In genomic region chr1:225480825-225481434, GRCh38 we compare ENCODE assay signal across 8 cellular contexts. TPM values are rescaled to one million over a fixed set of nuclear protein-coding genes. Genes with fewer than 3 reads are reported as not detected.
DNase-seq lines count a peak whose midpoint lies in the region; ATAC-seq and TF ChIP-seq lines count a peak whose summit lies in the region.

No MANE protein-coding gene starts in this region.

- no peaks in the 10 kb centered on the region; the same call in 1 of the 2 replicates for H3K27me3 ChIP-seq in GM06990 (replicated peaks; ENCODE audit: control insufficient read depth, insufficient read depth, low read length)
- no peaks in the 10 kb centered on the region for H3K27me3 ChIP-seq in liver (ENCODE audit: control insufficient read depth in 4 of 4, insufficient read depth in 4 of 4, low read length in 3 of 4)

- H3K4me3 Mint-ChIP-seq in type B pancreatic cell, result no peak overlapping the region

- H3K9me3 ChIP-seq in liver (ENCODE audit: control insufficient read depth in 4 of 4, low read length in 3 of 4), result no peaks in the 10 kb centered on the region

- in situ Hi-C loops in astrocyte of the spinal cord (cut with HindIII; ENCODE audit: low sequenced_read_pairs), result no loop called here

- no peaks in the 10 kb centered on the region for H3K36me3 ChIP-seq in GM06990 (ENCODE audit: control insufficient read depth, insufficient read depth, low read length)
- no peaks in the 10 kb centered on the region for H3K36me3 ChIP-seq in liver (ENCODE audit: control insufficient read depth in 4 of 4, insufficient read depth in 3 of 4, low read depth in 1 of 4, low read length in 3 of 4)

- 63% methylated on average over 6 of the region's 6 CpGs for WGBS in liver

- DNase-seq in GM06990 (ENCODE audit: extremely low read depth, insufficient read length) (peak; percentile 36), HuH-7 (ENCODE audit: low spot score) (peak; percentile 90), OCI-M1 (lab: John Stamatoyannopoulos, UW) (peak; percentile 62), astrocyte of the spinal cord (ENCODE audit: low read depth, low spot score) (no peak), type B pancreatic cell (ENCODE audit: extremely low spot score, unreplicated experiment) (no peak), cerebellum (ENCODE audit: low spot score) (no peak)

- no peak overlapping the region for H3K27ac Mint-ChIP-seq in type B pancreatic cell

- H3K27ac ChIP-seq in liver (ENCODE audit: low read depth in 1 of 2, low read length in 2 of 2), result no peak overlapping the region

- H3K9me3 Mint-ChIP-seq in type B pancreatic cell, result no peaks in the 10 kb centered on the region

- H3K36me3 Mint-ChIP-seq in type B pancreatic cell, result no peaks in the 10 kb centered on the region

- no peak overlapping the region for H3K9ac ChIP-seq in liver (ENCODE audit: low read depth in 1 of 2, low read length in 2 of 2)

- H3K27me3 Mint-ChIP-seq in type B pancreatic cell, result peaks cover 10% of the 10 kb centered on the region

- H3K4me1 Mint-ChIP-seq in type B pancreatic cell (ENCODE audit: unreplicated experiment), result peaks cover 19% of the 10 kb centered on the region

- no peaks in the 10 kb centered on the region for H3K4me1 ChIP-seq in liver (ENCODE audit: control insufficient read depth in 4 of 4, insufficient read depth in 4 of 4, low read length in 3 of 4)

- peak; percentile 89 for TF ChIP-seq CTCF in GM06990 (IDR thresholded peaks at IDR 0.05; ENCODE audit: insufficient read depth, low read length, poor library complexity, severe bottlenecking)
- peak; percentile 94 for TF ChIP-seq CTCF in astrocyte of the spinal cord (IDR thresholded peaks at IDR 0.05; ENCODE audit: low read depth, low read length)
- TF ChIP-seq CTCF in liver (IDR thresholded peaks at IDR 0.05; ENCODE audit: low read depth, low read length, missing input control), result peak; percentile 58
- peak; percentile 78 for TF ChIP-seq CTCF in type B pancreatic cell (conservative IDR thresholded peaks at IDR 0.05)

- peak; percentile 79 for ATAC-seq in GM21528 (IDR thresholded peaks at IDR 0.05; ENCODE audit: low FRiP score, unreplicated experiment)

- H3K4me3 ChIP-seq in GM06990 (replicated peaks; ENCODE audit: low read depth, low read length), result no peak overlapping the region
- no peak overlapping the region for H3K4me3 ChIP-seq in astrocyte of the spinal cord (ENCODE audit: low read depth, low read length)
- H3K4me3 ChIP-seq in liver (ENCODE audit: low read depth in 1 of 3, low read length in 3 of 3), result no peak overlapping the region

- TF ChIP-seq RAD21 in liver (IDR thresholded peaks at IDR 0.05), result peak; percentile 68 to 75

TF ChIP-seq in liver, 16 proteins besides CTCF, POLR2A, EP300 and RAD21:
- TF ChIP-seq MAX (IDR thresholded peaks at IDR 0.05) (no peak), SP1 (IDR thresholded peaks at IDR 0.05) (no peak), ZBTB33 (IDR thresholded peaks at IDR 0.05) (no peak), YY1 (IDR thresholded peaks at IDR 0.05) (no peak), ATF3 (IDR thresholded peaks at IDR 0.05) (no peak), GABPA (IDR thresholded peaks at IDR 0.05 in 1 of 2, conservative IDR thresholded peaks at IDR 0.05 in 1 of 2) (no peak), JUND (IDR thresholded peaks at IDR 0.05) (no peak), FOXA2 (IDR thresholded peaks at IDR 0.05) (no peak), RXRA (IDR thresholded peaks at IDR 0.05) (no peak), HNF4A (conservative IDR thresholded peaks at IDR 0.05) (no peak), TAF1 (conservative IDR thresholded peaks at IDR 0.05) (no peak), HNF4G (IDR thresholded peaks at IDR 0.05) (no peak), NR2F2 (IDR thresholded peaks at IDR 0.05) (no peak), EGR1 (IDR thresholded peaks at IDR 0.05; ENCODE audit: low read depth in 2 of 2) (no peak), FOXA1 (IDR thresholded peaks at IDR 0.05) (no peak), REST (IDR thresholded peaks at IDR 0.05) (no peak)

RNA-seq across cellular contexts. Expression of gene LBR, which starts 53.1 kb away (rescaled TPM):
- total RNA-seq in liver, result 100 to 1,000 TPM in 1 of 2 donors, 10 to 100 TPM in 1; 28.9 to 201 TPM
- 10 to 100 TPM; 14.3 to 16.2 TPM for polyA plus RNA-seq in liver
- total RNA-seq in type B pancreatic cell (ENCODE audit: low replicate concordance), result 59.9 and 94.6 TPM in 2 replicates
- 97.4 TPM for total RNA-seq in cerebellum

Comparison
In these comparisons a context has a peak if more than half of its experiments do, and no peak if none do; other contexts are left out.
1. DNase-seq: peak in GM06990 (single experiment), HuH-7 (single experiment) and OCI-M1 (single experiment); none in astrocyte of the spinal cord (single experiment), type B pancreatic cell (single experiment) and cerebellum (single experiment).
2. Peak in every context shown above with its lines, with median percentiles within 50 percentile points of each other: CTCF ChIP-seq.